ENCODE assay signal across 8 cellular contexts in genomic region chr16:68263559-68264127, GRCh38. TPM values are rescaled to one million over a fixed set of nuclear protein-coding genes. Genes with fewer than 3 reads are reported as not detected.
DNase-seq lines count a peak whose midpoint lies in the region; ATAC-seq and TF ChIP-seq lines count a peak whose summit lies in the region.

No MANE protein-coding gene starts in this region.

- peak overlapping the region; percentile 84 for H3K9ac ChIP-seq in OCI-LY3 (ENCODE audit: low read length)

- H3K4me3 ChIP-seq in OCI-LY3 (ENCODE audit: low read length), result peak overlapping the region; percentile 91
- H3K4me3 ChIP-seq in esophagus muscularis mucosa, result peak overlapping the region; percentile 82 to 96 (median 88)
- H3K4me3 ChIP-seq in sigmoid colon, result peak overlapping the region; percentile 78 to 84 (median 82)

- intact Hi-C loops in esophagus muscularis mucosa (cut with DNase I) (loop anchor here (5.0 kb wide), 1 partner anchor 49 kb away; the partner anchor contains the start of genes PRMT7 and SLC7A6OS), sigmoid colon (cut with DNase I) (loop anchor here (5.0 kb wide), 1 partner anchor 49 kb away; the partner anchor contains the start of genes PRMT7 and SLC7A6OS)

- TF ChIP-seq EP300 in esophagus muscularis mucosa (IDR thresholded peaks at IDR 0.05), result no peak
- no peak for TF ChIP-seq EP300 in sigmoid colon (IDR thresholded peaks at IDR 0.05)

- no peaks in the 10 kb centered on the region for H3K27me3 ChIP-seq in OCI-LY3 (ENCODE audit: low read depth, low read length)
- no peaks in the 10 kb centered on the region for H3K27me3 ChIP-seq in esophagus muscularis mucosa
- no peaks in the 10 kb centered on the region for H3K27me3 ChIP-seq in sigmoid colon

- peak; percentile 8 for ATAC-seq in GM19438 (IDR thresholded peaks at IDR 0.05; ENCODE audit: low read depth, unreplicated experiment)
- no peak for ATAC-seq in GM21825 (IDR thresholded peaks at IDR 0.05; ENCODE audit: unreplicated experiment)
- ATAC-seq in GM19035 (IDR thresholded peaks at IDR 0.05; ENCODE audit: unreplicated experiment), result no peak

- WGBS in esophagus muscularis mucosa, result 74% methylated on average over 5 of the region's 11 CpGs
- WGBS in sigmoid colon, 2 donors, result 35 to 36% methylated on average over 11 of the region's 11 CpGs

- peak overlapping the region; percentile 87 for H3K4me2 ChIP-seq in OCI-LY3 (ENCODE audit: low read length)

- H3K9me3 ChIP-seq in OCI-LY3 (ENCODE audit: insufficient read depth, low read length) (no peaks in the 10 kb centered on the region), esophagus muscularis mucosa (no peaks in the 10 kb centered on the region), sigmoid colon (no peaks in the 10 kb centered on the region)

- H3K36me3 ChIP-seq in OCI-LY3 (replicated peaks; ENCODE audit: low read depth, low read length) (no peaks in the 10 kb centered on the region), esophagus muscularis mucosa (peaks cover 11 to 40% (median 20%) of the 10 kb centered on the region in 4 donors), sigmoid colon (peaks cover 6 to 23% (median 12%) of the 10 kb centered on the region in 4 donors)

- H3K4me1 ChIP-seq in OCI-LY3 (ENCODE audit: low read length), result peaks cover 10% of the 10 kb centered on the region; the same call in 1 of the 2 replicates
- peaks cover 34 to 53% (median 44%) of the 10 kb centered on the region in 4 donors for H3K4me1 ChIP-seq in esophagus muscularis mucosa
- peaks cover 0 to 47% (median 34%) of the 10 kb centered on the region in 4 donors for H3K4me1 ChIP-seq in sigmoid colon

- H2AFZ ChIP-seq in OCI-LY3 (ENCODE audit: low read depth, low read length), result peak overlapping the region; percentile 88

- H3K79me2 ChIP-seq in OCI-LY3 (ENCODE audit: low read length), result peaks cover 46% of the 10 kb centered on the region

- no peak for DNase-seq in esophagus muscularis mucosa (ENCODE audit: extremely low spot score)
- no peak for DNase-seq in sigmoid colon
- no peak for DNase-seq in NCI-H2029 treated with DMSO at 0.1 percent for 48 hours (lab: John Stamatoyannopoulos, UW)
- no peak for DNase-seq in NCI-H446 treated with DMSO at 0.1 percent for 48 hours (lab: John Stamatoyannopoulos, UW)

- no peak for TF ChIP-seq POLR2A in esophagus muscularis mucosa (IDR thresholded peaks at IDR 0.05; ENCODE audit: low read depth)
- TF ChIP-seq POLR2A in sigmoid colon (IDR thresholded peaks at IDR 0.05), result no peak

- H3K27ac ChIP-seq in OCI-LY3 (ENCODE audit: low read length), result peak overlapping the region; percentile 59
- H3K27ac ChIP-seq in esophagus muscularis mucosa (replicated peaks in 1 of 4), result peak overlapping the region; percentile 97 to 99 (median 98)
- H3K27ac ChIP-seq in sigmoid colon, result peak overlapping the region; percentile 97 to 99 (median 98)

- TF ChIP-seq CTCF in OCI-LY3 (IDR thresholded peaks at IDR 0.05; ENCODE audit: low read depth, low read length), result no peak
- TF ChIP-seq CTCF in esophagus muscularis mucosa (IDR thresholded peaks at IDR 0.05), result no peak
- TF ChIP-seq CTCF in sigmoid colon (IDR thresholded peaks at IDR 0.05), result no peak

- no peaks in the 10 kb centered on the region for H4K20me1 ChIP-seq in OCI-LY3 (ENCODE audit: insufficient read depth, low read length)

RNA-seq across cellular contexts. Expression of gene SLC7A6, which starts 0.7 kb away (rescaled TPM):
- 10 to 100 TPM; 18.9 to 37.1 (median 27.3) TPM for total RNA-seq in esophagus muscularis mucosa
- 10 to 100 TPM; 26.8 to 40.7 (median 35.1) TPM for total RNA-seq in sigmoid colon
- 10 to 100 TPM in 1 of 3 donors, 1 to 10 TPM in 2; 1.8 to 22.5 (median 2.5) TPM for polyA plus RNA-seq in sigmoid colon

RNA-seq across cellular contexts. Expression of gene PLA2G15, which starts 18.5 kb away (rescaled TPM):
- total RNA-seq in esophagus muscularis mucosa (10 to 100 TPM; 10.4 to 22.0 (median 15.3) TPM), sigmoid colon (10 to 100 TPM; 10.2 to 15.7 (median 12.5) TPM)
- polyA plus RNA-seq in sigmoid colon, result 10 to 100 TPM in 1 of 3 donors, 1 to 10 TPM in 2; 4.2 to 10.1 (median 8.1) TPM

RNA-seq across cellular contexts. Expression of gene ESRP2, which starts 27.7 kb away (rescaled TPM):
- total RNA-seq in esophagus muscularis mucosa, result 1 to 10 TPM in 1 of 4 donors, under 1 TPM in 3; 0.17 to 2.1 (median 0.52) TPM
- under 1 TPM in 3 of 4 donors, not detected in 1; under 0.01 to 0.16 (median 0.14) TPM for total RNA-seq in sigmoid colon
- 10 to 100 TPM; 24.0 to 50.0 (median 25.4) TPM for polyA plus RNA-seq in sigmoid colon

RNA-seq across cellular contexts. Expression of gene SLC7A6OS, which starts 47.1 kb away (rescaled TPM):
- total RNA-seq in esophagus muscularis mucosa (10 to 100 TPM in 2 of 4 donors, 1 to 10 TPM in 2; 8.7 to 15.7 (median 11.5) TPM), sigmoid colon (10 to 100 TPM in 3 of 4 donors, 1 to 10 TPM in 1; 9.5 to 20.8 (median 11.8) TPM)
- polyA plus RNA-seq in sigmoid colon, result 1 to 10 TPM; 4.8 to 10.0 (median 6.5) TPM

RNA-seq across cellular contexts. Expression of gene PRMT7, which starts 47.2 kb away (rescaled TPM):
- total RNA-seq in esophagus muscularis mucosa (10 to 100 TPM; 20.0 to 31.1 (median 26.8) TPM), sigmoid colon (10 to 100 TPM; 34.6 to 51.0 (median 45.6) TPM)
- polyA plus RNA-seq in sigmoid colon, result 10 to 100 TPM; 12.0 to 40.7 (median 19.0) TPM
